ENCODE assay signal across 10 cellular contexts in genomic region chr11:65384301-65384889, GRCh38. TPM values are rescaled to one million over a fixed set of nuclear protein-coding genes. Genes with fewer than 3 reads are reported as not detected.
DNase-seq lines count a peak whose midpoint lies in the region; TF ChIP-seq lines count a peak whose summit lies in the region.
"Had no signal": no experiment of that assay in that cellular context is flagged by ENCODE, and none has a peak within 500 bp of the region (broad histone marks: within the 10 kb centered on the region; RNA-seq: fewer than 3 reads in every experiment).

No MANE protein-coding gene starts in this region.

- no peak overlapping the region for H2AFZ ChIP-seq in mesenchymal stem cell (ENCODE audit: low read depth, low read length)

- peak overlapping the region; percentile 41 for H4K8ac ChIP-seq in mesenchymal stem cell (ENCODE audit: low read length)

- H2BK12ac ChIP-seq in mesenchymal stem cell (ENCODE audit: low read length in 2 of 2) = peak overlapping the region; percentile 91 to 98

- H2BK120ac ChIP-seq in mesenchymal stem cell (ENCODE audit: low read depth, low read length) = peak overlapping the region; percentile 40

- H3K4me1 ChIP-seq in breast epithelium (peaks cover 5 to 42% of the 10 kb centered on the region in 2 donors), mesenchymal stem cell (ENCODE audit: control insufficient read depth, insufficient read depth, low read depth, low read length) (peaks cover 56% of the 10 kb centered on the region), uterus (peaks cover 13 to 24% of the 10 kb centered on the region in 2 donors)

- peak overlapping the region; percentile 0 to 64 for H3K4ac ChIP-seq in mesenchymal stem cell (ENCODE audit: low read depth in 1 of 2, low read length in 2 of 2)

- H3K18ac ChIP-seq in mesenchymal stem cell (ENCODE audit: low read depth in 1 of 2, low read length in 2 of 2) = peak overlapping the region; percentile 14 to 82

- peak overlapping the region; percentile 87 for H4K91ac ChIP-seq in mesenchymal stem cell (ENCODE audit: low read length)

- no peak overlapping the region for H3K4me2 ChIP-seq in mesenchymal stem cell (ENCODE audit: low read length, poor library complexity, severe bottlenecking)

- DNase-seq in stimulated activated CD4-positive, alpha-beta T cell treated with anti-CD3 and anti-CD28 coated beads, Interleukin-15, amount 100 ng/mL, for 24 hours = peak; percentile 32
- DNase-seq in stimulated activated CD4-positive, alpha-beta T cell treated with anti-CD3 and anti-CD28 coated beads, Interleukin-1b, Interleukin-23, amount 100 ng/mL, for 48 hours = no peak
- peak in 1 of 2 donors; percentile 59 for DNase-seq in breast epithelium (ENCODE audit: low spot score in 2 of 2)
- DNase-seq in mesenchymal stem cell = peak; percentile 86
- DNase-seq in uterus = peak in 1 of 2 donors; percentile 52
- no peak for DNase-seq in NK-92 treated with Interleukin-12 subunit alpha and Interleukin-12 subunit beta, amount 100 ng/mL, for 24 hours (lab: John Stamatoyannopoulos, UW)
- DNase-seq in stimulated activated CD4-positive, alpha-beta T cell treated with anti-CD3 and anti-CD28 coated beads, Interleukin-4, amount 100 ng/mL, for 24 hours = no peak
- DNase-seq in activated gamma-delta T cell (lab: John Stamatoyannopoulos, UW) = no peak
- DNase-seq: DMS79, NCI-H774 had no signal

- H3K27ac ChIP-seq in breast epithelium (peak overlapping the region; percentile 98 to 99), mesenchymal stem cell (ENCODE audit: low read length, poor library complexity, severe bottlenecking) (no peak overlapping the region), uterus (peak overlapping the region; percentile 95 to 97)

- no peak for TF ChIP-seq POLR2A in breast epithelium (IDR thresholded peaks at IDR 0.05)
- no peak for TF ChIP-seq POLR2A in uterus (IDR thresholded peaks at IDR 0.05)

- peaks cover 20% of the 10 kb centered on the region for H3K79me1 ChIP-seq in mesenchymal stem cell (replicated peaks; ENCODE audit: low read length, poor library complexity, severe bottlenecking)

- no peak overlapping the region for H2BK15ac ChIP-seq in mesenchymal stem cell (ENCODE audit: low read depth, poor library complexity, severe bottlenecking)

- H3K4me3 ChIP-seq in breast epithelium (no peak overlapping the region), mesenchymal stem cell (ENCODE audit: insufficient read depth in 1 of 2, low read depth in 1 of 2, low read length in 2 of 2) (peak overlapping the region in 1 of 2 experiments; percentile 6), uterus (no peak overlapping the region)

- H3K27me3 ChIP-seq in breast epithelium (no peaks in the 10 kb centered on the region), mesenchymal stem cell (ENCODE audit: control insufficient read depth in 1 of 2, insufficient read depth in 1 of 2, low read length in 2 of 2) (no peaks in the 10 kb centered on the region), uterus (no peaks in the 10 kb centered on the region)

- H3K9me3 ChIP-seq in breast epithelium (no peaks in the 10 kb centered on the region), mesenchymal stem cell (ENCODE audit: control insufficient read depth, low read length) (no peaks in the 10 kb centered on the region), uterus (no peaks in the 10 kb centered on the region)

- no peak overlapping the region for H2BK5ac ChIP-seq in mesenchymal stem cell (ENCODE audit: low read depth, low read length, poor library complexity, severe bottlenecking)

- WGBS in mesenchymal stem cell = 47% methylated on average over 8 of the region's 8 CpGs

- H2AK5ac ChIP-seq in mesenchymal stem cell (ENCODE audit: low read length, severe bottlenecking) = peak overlapping the region; percentile 63

- no peak overlapping the region for H3K23ac ChIP-seq in mesenchymal stem cell (ENCODE audit: low read length in 2 of 2)

- no peak for TF ChIP-seq CTCF in breast epithelium (IDR thresholded peaks at IDR 0.05)
- TF ChIP-seq CTCF in uterus (IDR thresholded peaks at IDR 0.05) = no peak

- H3K9ac ChIP-seq in mesenchymal stem cell (ENCODE audit: low read length) = peak overlapping the region; percentile 68

- H3K36me3 ChIP-seq in breast epithelium (no peaks in the 10 kb centered on the region), mesenchymal stem cell (ENCODE audit: control insufficient read depth in 1 of 2, insufficient read depth in 2 of 2, low read depth in 1 of 2, low read length in 2 of 2) (peaks cover 7 to 10% of the 10 kb centered on the region in 2 experiments), uterus (no peaks in the 10 kb centered on the region)

- intact Hi-C loops in breast epithelium (cut with DNase I; ENCODE audit: low total_unique reads) = loop anchor here (5.0 to 10.0 kb wide), 2 partner anchors 33 to 130 kb away; no protein-coding TSS in a partner anchor
- intact Hi-C loops in uterus (cut with DNase I; ENCODE audit: low total_unique reads) = loop anchor here (5.0 kb wide), 1 partner anchor 33 kb away; no protein-coding TSS in a partner anchor

- peak overlapping the region in 1 of 2 experiments; percentile 50 for H3K14ac ChIP-seq in mesenchymal stem cell (ENCODE audit: low read length in 2 of 2)

RNA-seq across cellular contexts. Expression of gene SLC25A45, which starts 1.9 kb away (rescaled TPM):
- total RNA-seq in breast epithelium (1 to 10 TPM; 5.4 to 9.1 (median 6.6) TPM), uterus (1 to 10 TPM in 2 of 4 donors, under 1 TPM in 1, not detected in 1; 0.29 to 5.9 (median 5.3) TPM)
- polyA plus RNA-seq in mesenchymal stem cell (2013, experiment 1 of 2) = 2.2 TPM
- polyA plus RNA-seq in mesenchymal stem cell (2013, experiment 2 of 2) = 1.9 TPM

RNA-seq across cellular contexts. Expression of gene FRMD8, which starts 2.0 kb away (rescaled TPM):
- 10 to 100 TPM; 22.9 to 57.0 (median 49.0) TPM for total RNA-seq in breast epithelium
- 24.6 TPM for polyA plus RNA-seq in mesenchymal stem cell (2013, experiment 1 of 2)
- polyA plus RNA-seq in mesenchymal stem cell (2013, experiment 2 of 2) = 25.1 TPM
- total RNA-seq in uterus = 100 to 1,000 TPM in 1 of 4 donors, 10 to 100 TPM in 3; 15.9 to 160 (median 41.5) TPM

RNA-seq across cellular contexts. Expression of gene TIGD3, which starts 29.8 kb away (rescaled TPM):
- total RNA-seq in breast epithelium = 1 to 10 TPM in 1 of 3 donors, under 1 TPM in 1, not detected in 1; 0.29 to 1.3 TPM
- polyA plus RNA-seq in mesenchymal stem cell (2013, experiment 1 of 2) = 0.06 TPM
- polyA plus RNA-seq in mesenchymal stem cell (2013, experiment 2 of 2) = 0.05 TPM
- total RNA-seq in uterus = under 1 TPM in 2 of 4 donors, not detected in 2; under 0.01 to 0.35 TPM

RNA-seq across cellular contexts. Expression of gene NEAT1, which starts 38.2 kb away (rescaled TPM):
- total RNA-seq in breast epithelium (100 to 1,000 TPM; 323 to 391 (median 351) TPM), uterus (100 to 1,000 TPM in 3 of 4 donors, 10 to 100 TPM in 1; 33.6 to 932 (median 120) TPM)
- polyA plus RNA-seq in mesenchymal stem cell (2013, experiment 1 of 2) = 51.2 TPM
- polyA plus RNA-seq in mesenchymal stem cell (2013, experiment 2 of 2) = 44.5 TPM

RNA-seq across cellular contexts. Expression of gene DPF2, which starts 50.7 kb away (rescaled TPM):
- total RNA-seq in breast epithelium (10 to 100 TPM; 30.7 to 44.8 (median 39.7) TPM), uterus (100 to 1,000 TPM in 1 of 4 donors, 10 to 100 TPM in 3; 16.1 to 108 (median 56.8) TPM)
- polyA plus RNA-seq in mesenchymal stem cell (2013, experiment 1 of 2) = 52.4 TPM
- polyA plus RNA-seq in mesenchymal stem cell (2013, experiment 2 of 2) = 46.0 TPM

Comparison
In these comparisons a context has a peak if more than half of its experiments do, and no peak if none do; other contexts are left out.
1. DNase-seq: peak in stimulated activated CD4-positive, alpha-beta T cell treated with anti-CD3 and anti-CD28 coated beads, Interleukin-15, amount 100 ng/mL, for 24 hours (single experiment) and mesenchymal stem cell (single experiment); none in stimulated activated CD4-positive, alpha-beta T cell treated with anti-CD3 and anti-CD28 coated beads, Interleukin-1b, Interleukin-23, amount 100 ng/mL, for 48 hours (single experiment), NK-92 treated with Interleukin-12 subunit alpha and Interleukin-12 subunit beta, amount 100 ng/mL, for 24 hours (single experiment), stimulated activated CD4-positive, alpha-beta T cell treated with anti-CD3 and anti-CD28 coated beads, Interleukin-4, amount 100 ng/mL, for 24 hours (single experiment) and activated gamma-delta T cell (single experiment).